Comparison of ENCODE assay signal across 20 cellular contexts in genomic region chr17:64426584-64426983, GRCh38. TPM values are rescaled to one million over a fixed set of nuclear protein-coding genes. Genes with fewer than 3 reads are reported as not detected.
"Had no signal": no experiment of that assay in that cellular context is flagged by ENCODE, and none has a peak within 500 bp of the region (broad histone marks: within the 10 kb centered on the region; RNA-seq: fewer than 3 reads in every experiment).

No MANE protein-coding gene starts in this region.

- H3K9me3 Mint-ChIP-seq: naive thymus-derived CD4-positive, alpha-beta T cell; stimulated activated naive B cell treated with anti-CD40 and anti-IgM and Interleukin-4, amounts not matched to agents 10 μg/mL and 1 μg/mL and 100 μg/mL, for 72 hours; stimulated activated naive CD8-positive, alpha-beta T cell treated with anti-CD3 and anti-CD28 coated beads, Interleukin-15, amount 100 ng/mL, for 72 hours had no signal

- H3K27ac Mint-ChIP-seq: naive thymus-derived CD4-positive, alpha-beta T cell; nephron progenitor cell; stimulated activated naive B cell treated with anti-CD40 and anti-IgM and Interleukin-4, amounts not matched to agents 10 μg/mL and 1 μg/mL and 100 μg/mL, for 72 hours; stimulated activated naive CD8-positive, alpha-beta T cell treated with anti-CD3 and anti-CD28 coated beads, Interleukin-15, amount 100 ng/mL, for 72 hours had no signal

- H3K27me3 Mint-ChIP-seq: stimulated activated naive B cell treated with anti-CD40 and anti-IgM and Interleukin-4, amounts not matched to agents 10 μg/mL and 1 μg/mL and 100 μg/mL, for 72 hours had no signal

- DNase-seq: dermis blood vessel endothelial cell; esophagus squamous epithelium; foreskin fibroblast; glutamatergic neuron; islet precursor cell; mammary epithelial cell; naive thymus-derived CD4-positive, alpha-beta T cell; nephron progenitor cell; psoas muscle; retina; right lobe of liver; stimulated activated CD4-positive, alpha-beta T cell treated with anti-CD3 and anti-CD28 coated beads, Interleukin-4, amount 100 ng/mL, for 1 hour; stimulated activated CD8-positive, alpha-beta memory T cell treated with anti-CD3 and anti-CD28 coated beads, Interleukin-4, amount 100 ng/mL, for 48 hours; stimulated activated naive B cell treated with anti-CD40 and anti-IgM and Interleukin-4, amounts not matched to agents 10 μg/mL and 1 μg/mL and 100 μg/mL, for 72 hours; stimulated activated naive CD8-positive, alpha-beta T cell treated with anti-CD3 and anti-CD28 coated beads, Interleukin-15, amount 100 ng/mL, for 72 hours; substantia nigra; transverse colon had no signal

- H3K4me1 Mint-ChIP-seq: stimulated activated naive B cell treated with anti-CD40 and anti-IgM and Interleukin-4, amounts not matched to agents 10 μg/mL and 1 μg/mL and 100 μg/mL, for 72 hours; stimulated activated naive CD8-positive, alpha-beta T cell treated with anti-CD3 and anti-CD28 coated beads, Interleukin-15, amount 100 ng/mL, for 72 hours had no signal

- H3K4me3 Mint-ChIP-seq: naive thymus-derived CD4-positive, alpha-beta T cell; nephron progenitor cell; stimulated activated naive B cell treated with anti-CD40 and anti-IgM and Interleukin-4, amounts not matched to agents 10 μg/mL and 1 μg/mL and 100 μg/mL, for 72 hours; stimulated activated naive CD8-positive, alpha-beta T cell treated with anti-CD3 and anti-CD28 coated beads, Interleukin-15, amount 100 ng/mL, for 72 hours had no signal

- ATAC-seq: gastroesophageal sphincter; left lobe of liver; naive thymus-derived CD4-positive, alpha-beta T cell; psoas muscle; right lobe of liver; stimulated activated naive B cell treated with anti-CD40 and anti-IgM and Interleukin-4, amounts not matched to agents 10 μg/mL and 1 μg/mL and 100 μg/mL, for 72 hours; stimulated activated naive CD8-positive, alpha-beta T cell treated with anti-CD3 and anti-CD28 coated beads, Interleukin-15, amount 100 ng/mL, for 72 hours had no signal

- H3K36me3 Mint-ChIP-seq: naive thymus-derived CD4-positive, alpha-beta T cell; stimulated activated naive B cell treated with anti-CD40 and anti-IgM and Interleukin-4, amounts not matched to agents 10 μg/mL and 1 μg/mL and 100 μg/mL, for 72 hours had no signal

RNA-seq across cellular contexts. Expression of gene MILR1, which starts 22.3 kb away (rescaled TPM):
- total RNA-seq: epithelial cell of proximal tubule had no signal
